In genomic region chr3:12810013-12810780, GRCh38 we compare ENCODE assay signal across 8 cellular contexts. TPM values are rescaled to one million over a fixed set of nuclear protein-coding genes. Genes with fewer than 3 reads are reported as not detected.
DNase-seq lines count a peak whose midpoint lies in the region; ATAC-seq and TF ChIP-seq lines count a peak whose summit lies in the region.

No MANE protein-coding gene starts in this region.

- H3K27ac ChIP-seq in SK-N-MC (peak overlapping the region; percentile 31; the same call in 1 of the 2 replicates), thoracic aorta (peak overlapping the region; percentile 41 to 68)

- H3K9me3 ChIP-seq in SK-N-MC (ENCODE audit: low read depth, low read length) = no peaks in the 10 kb centered on the region
- H3K9me3 ChIP-seq in thoracic aorta = no peaks in the 10 kb centered on the region

- H3K4me1 Mint-ChIP-seq in IgD-negative memory B cell (peaks cover 1 to 8% (median 4%) of the 10 kb centered on the region in 3 donors), osteocyte (ENCODE audit: unreplicated experiment) (peaks cover 14% of the 10 kb centered on the region)

- H3K9me3 Mint-ChIP-seq in IgD-negative memory B cell (no peaks in the 10 kb centered on the region), osteocyte (ENCODE audit: unreplicated experiment) (no peaks in the 10 kb centered on the region)
- no peaks in the 10 kb centered on the region for H3K9me3 Mint-ChIP-seq in activated naive CD4-positive, alpha-beta T cell treated with anti-CD3 and anti-CD28 coated beads, Interleukin-2, amount 50 U/mL, for 72 hours

- TF ChIP-seq CTCF in osteocyte (IDR thresholded peaks at IDR 0.05) = peak; percentile 88
- TF ChIP-seq CTCF in thoracic aorta (IDR thresholded peaks at IDR 0.05) = peak; percentile 90

- peak overlapping the region; percentile 72 for H3K4me3 ChIP-seq in SK-N-MC
- H3K4me3 ChIP-seq in thoracic aorta = peak overlapping the region; percentile 69

- peaks cover 0 to 16% of the 10 kb centered on the region in 2 donors for H3K4me1 ChIP-seq in thoracic aorta (ENCODE audit: control insufficient read depth in 1 of 2, low read depth in 2 of 2)

- no peaks in the 10 kb centered on the region for H3K36me3 Mint-ChIP-seq in IgD-negative memory B cell
- H3K36me3 Mint-ChIP-seq in activated naive CD4-positive, alpha-beta T cell treated with anti-CD3 and anti-CD28 coated beads, Interleukin-2, amount 50 U/mL, for 72 hours = no peaks in the 10 kb centered on the region
- peaks cover 8% of the 10 kb centered on the region for H3K36me3 Mint-ChIP-seq in osteocyte (ENCODE audit: unreplicated experiment)

- H3K27ac Mint-ChIP-seq in IgD-negative memory B cell (peak overlapping the region in 1 of 3 donors; percentile 13), osteocyte (ENCODE audit: unreplicated experiment) (peak overlapping the region; percentile 76)
- H3K27ac Mint-ChIP-seq in activated naive CD4-positive, alpha-beta T cell treated with anti-CD3 and anti-CD28 coated beads, Interleukin-2, amount 50 U/mL, for 72 hours = no peak overlapping the region

- H3K4me3 Mint-ChIP-seq in IgD-negative memory B cell (peak overlapping the region; percentile 41 to 89 (median 57)), osteocyte (ENCODE audit: unreplicated experiment) (peak overlapping the region; percentile 66)

- H3K36me3 ChIP-seq in SK-N-MC (ENCODE audit: insufficient read depth, low read length) (no peaks in the 10 kb centered on the region), thoracic aorta (peaks cover 27% of the 10 kb centered on the region)

- H3K27me3 Mint-ChIP-seq in IgD-negative memory B cell = no peaks in the 10 kb centered on the region
- H3K27me3 Mint-ChIP-seq in osteocyte (ENCODE audit: unreplicated experiment) = no peaks in the 10 kb centered on the region

- no peak overlapping the region for H3K9ac ChIP-seq in SK-N-MC (ENCODE audit: insufficient read length)

- DNase-seq in DMS114 treated with DMSO at 0.1 percent for 48 hours (lab: John Stamatoyannopoulos, UW; ENCODE audit: unreplicated experiment) = peak; percentile 79
- DNase-seq in SK-N-MC (ENCODE audit: low read depth, low spot score) = peak; percentile 34
- DNase-seq in activated naive CD4-positive, alpha-beta T cell treated with anti-CD3 and anti-CD28 coated beads, Interleukin-2, amount 50 U/mL, for 72 hours (ENCODE audit: low spot score in 2 of 2) = peak; percentile 88 to 95
- peak; percentile 91 to 99 (median 96) for DNase-seq in head of caudate nucleus
- DNase-seq in osteocyte (ENCODE audit: extremely low spot score, unreplicated experiment) = peak; percentile 98
- peak; percentile 97 for DNase-seq in thoracic aorta (ENCODE audit: low spot score)

- intact Hi-C loops in head of caudate nucleus (cut with DNase I) = no loop called here

- H3K27me3 ChIP-seq in thoracic aorta (replicated peaks; ENCODE audit: insufficient read depth) = no peaks in the 10 kb centered on the region

- peak; percentile 99 for ATAC-seq in GM21576 (IDR thresholded peaks at IDR 0.05; ENCODE audit: unreplicated experiment)
- ATAC-seq in activated naive CD4-positive, alpha-beta T cell treated with anti-CD3 and anti-CD28 coated beads, Interleukin-2, amount 50 U/mL, for 72 hours = peak; percentile 98 to 99
- peak; percentile 97 for ATAC-seq in thoracic aorta (ENCODE audit: insufficient number of reproducible peaks, low FRiP score, low read depth)

RNA-seq across cellular contexts. Expression of gene CAND2, which starts 13.7 kb away (rescaled TPM):
- 0.35 TPM for polyA plus RNA-seq in IgD-negative memory B cell
- 1 to 10 TPM; 1.8 to 2.5 TPM for total RNA-seq in activated naive CD4-positive, alpha-beta T cell treated with anti-CD3 and anti-CD28 coated beads, Interleukin-2, amount 50 U/mL, for 72 hours
- total RNA-seq in osteocyte (9.6 and 10.4 TPM in 2 replicates), thoracic aorta (10 to 100 TPM; 25.9 to 44.6 TPM)

RNA-seq across cellular contexts. Expression of gene RPL32, which starts 31.2 kb away (rescaled TPM):
- 3,703 TPM for polyA plus RNA-seq in IgD-negative memory B cell
- total RNA-seq in activated naive CD4-positive, alpha-beta T cell treated with anti-CD3 and anti-CD28 coated beads, Interleukin-2, amount 50 U/mL, for 72 hours = 1,000 to 10,000 TPM; 2,520 to 2,880 TPM
- total RNA-seq in osteocyte (1,247 and 1,287 TPM in 2 replicates), thoracic aorta (100 to 1,000 TPM; 455 to 867 TPM)

RNA-seq across cellular contexts. Expression of gene TMEM40, which starts 51.1 kb away (rescaled TPM):
- polyA plus RNA-seq in IgD-negative memory B cell = 0.65 TPM
- not detected for total RNA-seq in activated naive CD4-positive, alpha-beta T cell treated with anti-CD3 and anti-CD28 coated beads, Interleukin-2, amount 50 U/mL, for 72 hours
- total RNA-seq in osteocyte (2.0 and 2.4 TPM in 2 replicates), thoracic aorta (not detected)

Comparison
In these comparisons a context has a peak if more than half of its experiments do, and no peak if none do; other contexts are left out.
1. Peak in every context shown above with its lines: DNase-seq, ATAC-seq, H3K4me3 ChIP-seq and H3K27ac ChIP-seq.
2. DNase-seq: peak in every context shown above with its lines; median percentile 98 in osteocyte; 97 in thoracic aorta; 96 in head of caudate nucleus; 92 in activated naive CD4-positive, alpha-beta T cell treated with anti-CD3 and anti-CD28 coated beads, Interleukin-2, amount 50 U/mL, for 72 hours; 79 in DMS114 treated with DMSO at 0.1 percent for 48 hours; 34 in SK-N-MC.